In genomic region chr5:172417130-172417802, GRCh38 we compare ENCODE assay signal across 1 cellular context.
TF ChIP-seq lines count a peak whose summit lies in the region.

No MANE protein-coding gene starts in this region.

TF ChIP-seq in K562, 482 proteins besides CTCF, POLR2A, EP300 and RAD21 (continued from another document):
- TF ChIP-seq E2F3 (CRISPR knock-in tag; IDR thresholded peaks at IDR 0.05) (no peak), HOXB6 (CRISPR knock-in tag; IDR thresholded peaks at IDR 0.05; ENCODE audit: borderline replicate concordance) (no peak), ZNF232 (CRISPR knock-in tag; IDR thresholded peaks at IDR 0.05) (no peak), ZNF395 (CRISPR knock-in tag; IDR thresholded peaks at IDR 0.05) (no peak), RAD51 (IDR thresholded peaks at IDR 0.05; ENCODE audit: borderline replicate concordance, low read depth) (peak; percentile 62), GATA2 (CRISPR knock-in tag; IDR thresholded peaks at IDR 0.05) (no peak), HSF4 (CRISPR knock-in tag; IDR thresholded peaks at IDR 0.05; ENCODE audit: borderline replicate concordance) (no peak), PURB (CRISPR knock-in tag; IDR thresholded peaks at IDR 0.05; ENCODE audit: low read depth) (no peak), FOXP1 (CRISPR knock-in tag; IDR thresholded peaks at IDR 0.05) (no peak), NR2C1 (IDR thresholded peaks at IDR 0.05) (no peak), NR2C1 (tag; IDR thresholded peaks at IDR 0.05) (no peak), TOE1 (IDR thresholded peaks at IDR 0.05; ENCODE audit: borderline replicate concordance) (peak; percentile 52; the same call in 1 of the 2 replicates), TOE1 (CRISPR knock-in tag; IDR thresholded peaks at IDR 0.05; ENCODE audit: borderline replicate concordance, low read depth) (no peak)
- TF ChIP-seq, protein P1, sequence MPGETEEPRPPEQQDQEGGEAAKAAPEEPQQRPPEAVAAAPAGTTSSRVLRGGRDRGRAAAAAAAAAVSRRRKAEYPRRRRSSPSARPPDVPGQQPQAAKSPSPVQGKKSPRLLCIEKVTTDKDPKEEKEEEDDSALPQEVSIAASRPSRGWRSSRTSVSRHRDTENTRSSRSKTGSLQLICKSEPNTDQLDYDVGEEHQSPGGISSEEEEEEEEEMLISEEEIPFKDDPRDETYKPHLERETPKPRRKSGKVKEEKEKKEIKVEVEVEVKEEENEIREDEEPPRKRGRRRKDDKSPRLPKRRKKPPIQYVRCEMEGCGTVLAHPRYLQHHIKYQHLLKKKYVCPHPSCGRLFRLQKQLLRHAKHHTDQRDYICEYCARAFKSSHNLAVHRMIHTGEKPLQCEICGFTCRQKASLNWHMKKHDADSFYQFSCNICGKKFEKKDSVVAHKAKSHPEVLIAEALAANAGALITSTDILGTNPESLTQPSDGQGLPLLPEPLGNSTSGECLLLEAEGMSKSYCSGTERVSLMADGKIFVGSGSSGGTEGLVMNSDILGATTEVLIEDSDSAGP (CRISPR knock-in tag; IDR thresholded peaks at IDR 0.05) = no peak
- TF ChIP-seq, protein P2, sequence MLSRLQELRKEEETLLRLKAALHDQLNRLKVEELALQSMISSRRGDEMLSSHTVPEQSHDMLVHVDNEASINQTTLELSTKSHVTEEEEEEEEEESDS (CRISPR knock-in tag; IDR thresholded peaks at IDR 0.05) = no peak
- TF ChIP-seq, protein P3, sequence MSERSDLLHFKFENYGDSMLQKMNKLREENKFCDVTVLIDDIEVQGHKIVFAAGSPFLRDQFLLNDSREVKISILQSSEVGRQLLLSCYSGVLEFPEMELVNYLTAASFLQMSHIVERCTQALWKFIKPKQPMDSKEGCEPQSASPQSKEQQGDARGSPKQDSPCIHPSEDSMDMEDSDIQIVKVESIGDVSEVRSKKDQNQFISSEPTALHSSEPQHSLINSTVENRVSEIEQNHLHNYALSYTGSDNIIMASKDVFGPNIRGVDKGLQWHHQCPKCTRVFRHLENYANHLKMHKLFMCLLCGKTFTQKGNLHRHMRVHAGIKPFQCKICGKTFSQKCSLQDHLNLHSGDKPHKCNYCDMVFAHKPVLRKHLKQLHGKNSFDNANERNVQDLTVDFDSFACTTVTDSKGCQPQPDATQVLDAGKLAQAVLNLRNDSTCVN (CRISPR knock-in tag; IDR thresholded peaks at IDR 0.05) = no peak
- TF ChIP-seq, protein P4, sequence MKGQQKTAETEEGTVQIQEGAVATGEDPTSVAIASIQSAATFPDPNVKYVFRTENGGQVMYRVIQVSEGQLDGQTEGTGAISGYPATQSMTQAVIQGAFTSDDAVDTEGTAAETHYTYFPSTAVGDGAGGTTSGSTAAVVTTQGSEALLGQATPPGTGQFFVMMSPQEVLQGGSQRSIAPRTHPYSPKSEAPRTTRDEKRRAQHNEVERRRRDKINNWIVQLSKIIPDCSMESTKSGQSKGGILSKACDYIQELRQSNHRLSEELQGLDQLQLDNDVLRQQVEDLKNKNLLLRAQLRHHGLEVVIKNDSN (CRISPR knock-in tag; IDR thresholded peaks at IDR 0.05) = peak; percentile 57
